Comparison of ENCODE assay signal across 1 cellular context in genomic region chr22:41919357-41920224, GRCh38.
TF ChIP-seq lines count a peak whose summit lies in the region.

No MANE protein-coding gene starts in this region.

TF ChIP-seq in HEK293, 187 proteins besides CTCF, POLR2A, EP300 and RAD21 (continued from another document):
- TF ChIP-seq, protein P1, sequence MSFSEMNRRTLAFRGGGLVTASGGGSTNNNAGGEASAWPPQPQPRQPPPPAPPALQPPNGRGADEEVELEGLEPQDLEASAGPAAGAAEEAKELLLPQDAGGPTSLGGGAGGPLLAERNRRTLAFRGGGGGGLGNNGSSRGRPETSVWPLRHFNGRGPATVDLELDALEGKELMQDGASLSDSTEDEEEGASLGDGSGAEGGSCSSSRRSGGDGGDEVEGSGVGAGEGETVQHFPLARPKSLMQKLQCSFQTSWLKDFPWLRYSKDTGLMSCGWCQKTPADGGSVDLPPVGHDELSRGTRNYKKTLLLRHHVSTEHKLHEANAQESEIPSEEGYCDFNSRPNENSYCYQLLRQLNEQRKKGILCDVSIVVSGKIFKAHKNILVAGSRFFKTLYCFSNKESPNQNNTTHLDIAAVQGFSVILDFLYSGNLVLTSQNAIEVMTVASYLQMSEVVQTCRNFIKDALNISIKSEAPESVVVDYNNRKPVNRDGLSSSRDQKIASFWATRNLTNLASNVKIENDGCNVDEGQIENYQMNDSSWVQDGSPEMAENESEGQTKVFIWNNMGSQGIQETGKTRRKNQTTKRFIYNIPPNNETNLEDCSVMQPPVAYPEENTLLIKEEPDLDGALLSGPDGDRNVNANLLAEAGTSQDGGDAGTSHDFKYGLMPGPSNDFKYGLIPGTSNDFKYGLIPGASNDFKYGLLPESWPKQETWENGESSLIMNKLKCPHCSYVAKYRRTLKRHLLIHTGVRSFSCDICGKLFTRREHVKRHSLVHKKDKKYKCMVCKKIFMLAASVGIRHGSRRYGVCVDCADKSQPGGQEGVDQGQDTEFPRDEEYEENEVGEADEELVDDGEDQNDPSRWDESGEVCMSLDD (tag by site-specific recombination; IDR thresholded peaks at IDR 0.05), result no peak
- TF ChIP-seq ZFHX2 (tag by site-specific recombination; conservative IDR thresholded peaks at IDR 0.05) (peak; percentile 61), ZNF280D (tag by site-specific recombination; IDR thresholded peaks at IDR 0.05) (no peak), ZNF501 (tag by site-specific recombination; IDR thresholded peaks at IDR 0.05) (no peak), ZNF121 (tag by site-specific recombination; IDR thresholded peaks at IDR 0.05) (no peak), SCRT1 (tag by site-specific recombination; IDR thresholded peaks at IDR 0.05; ENCODE audit: borderline replicate concordance) (no peak), EGR2 (tag by site-specific recombination; IDR thresholded peaks at IDR 0.05; ENCODE audit: low read depth) (peak; percentile 69), ZBTB8A (tag by site-specific recombination; IDR thresholded peaks at IDR 0.05) (no peak), KLF7 (tag by site-specific recombination; IDR thresholded peaks at IDR 0.05; ENCODE audit: borderline replicate concordance) (no peak)
